2 cellular contexts compared by ENCODE assay signal in genomic region chr7:129684777-129685176, GRCh38.
TF ChIP-seq lines count a peak whose summit lies in the region.

No MANE protein-coding gene starts in this region.

TF ChIP-seq in HepG2, 621 proteins besides CTCF, POLR2A, EP300 and RAD21:
- TF ChIP-seq SOX13 (IDR thresholded peaks at IDR 0.05) (no peak), SOX13 (CRISPR knock-in tag; conservative IDR thresholded peaks at IDR 0.05 in 1 of 2, IDR thresholded peaks at IDR 0.05 in 1 of 2) (peak in 1 of 2 experiments; percentile 53; a peak in 2 of 4 replicates), GPBP1L1 (CRISPR knock-in tag; IDR thresholded peaks at IDR 0.05) (no peak), ZNF597 (CRISPR knock-in tag; IDR thresholded peaks at IDR 0.05) (no peak), SOX5 (CRISPR knock-in tag; IDR thresholded peaks at IDR 0.05; ENCODE audit: borderline replicate concordance) (peak; percentile 24; the same call in 1 of the 2 replicates), ZNF850 (CRISPR knock-in tag; conservative IDR thresholded peaks at IDR 0.05) (no peak), ZNF709 (CRISPR knock-in tag; IDR thresholded peaks at IDR 0.05) (no peak), ZNF446 (CRISPR knock-in tag; IDR thresholded peaks at IDR 0.05) (no peak)

TF ChIP-seq in endothelial cell of umbilical vein, 7 proteins besides CTCF, POLR2A, EP300 and RAD21 (continued from another document):
- TF ChIP-seq FOS (IDR thresholded peaks at IDR 0.05; ENCODE audit: borderline replicate concordance, insufficient read depth, low read length) (no peak), POLR2AphosphoS5 (IDR thresholded peaks at IDR 0.05; ENCODE audit: insufficient read depth, low read depth, low read length) (no peak), EZH2 (IDR thresholded peaks at IDR 0.05; ENCODE audit: borderline replicate concordance, low read depth, low read length, severe bottlenecking) (no peak), GATA2 (IDR thresholded peaks at IDR 0.05; ENCODE audit: insufficient read depth, insufficient read length, low read depth, low read length) (no peak), JUN (IDR thresholded peaks at IDR 0.05; ENCODE audit: borderline replicate concordance, insufficient read depth, insufficient read length, low read depth) (no peak), MAX (IDR thresholded peaks at IDR 0.05; ENCODE audit: insufficient read depth, insufficient read length) (no peak)
